Comparison of ENCODE assay signal across 9 cellular contexts in genomic region chr15:51878446-51879386, GRCh38. TPM values are rescaled to one million over a fixed set of nuclear protein-coding genes. Genes with fewer than 3 reads are reported as not detected.
A peak's percentile ranks its signal among the peaks of the same experiment; 100 is the strongest.
DNase-seq lines count a peak whose midpoint lies in the region; ATAC-seq and TF ChIP-seq lines count a peak whose summit lies in the region.
"Had no signal": no experiment of that assay in that cellular context is flagged by ENCODE, and none has a peak within 500 bp of the region (broad histone marks: within the 10 kb centered on the region; RNA-seq: fewer than 3 reads in every experiment).

No MANE protein-coding gene starts in this region.

- no peak for DNase-seq in HCT116 (ENCODE audit: low read depth, low spot score)
- DNase-seq in amniotic epithelial cell (ENCODE audit: low read depth) = peak; percentile 93
- no peak for DNase-seq in left ventricle myocardium superior
- DNase-seq in gastrocnemius medialis = no peak
- DNase-seq in NCI-H1436 treated with DMSO at 0.1 percent for 48 hours (lab: John Stamatoyannopoulos, UW) = no peak
- DNase-seq: stimulated activated naive CD4-positive, alpha-beta T cell had no signal

- RAD21 ChIA-PET in HCT116 (lab: Charles Lee; ENCODE audit: low non-redundant PET in 1 of 2, low total read pairs in 2 of 2, uncharacterized antibody in 2 of 2, unreplicated experiment in 2 of 2) = no interaction called here

- no peak for ATAC-seq in HCT116
- ATAC-seq in left ventricle myocardium superior = peak; percentile 51
- ATAC-seq in gastrocnemius medialis = no peak
- ATAC-seq in GM21825 (IDR thresholded peaks at IDR 0.05; ENCODE audit: unreplicated experiment) = no peak
- no peak for ATAC-seq in GM18498 (IDR thresholded peaks at IDR 0.05; ENCODE audit: unreplicated experiment)
- ATAC-seq in HG02678 (IDR thresholded peaks at IDR 0.05; ENCODE audit: unreplicated experiment) = no peak

- CTCF ChIA-PET in HCT116 (lab: Charles Lee) = interaction anchor here (1.0 to 3.1 kb wide), 2 partner anchors 10 to 20 kb away, joined by 3 to 18 read pairs; no protein-coding TSS in a partner anchor

- H3K36me3 ChIP-seq in HCT116 (ENCODE audit: control insufficient read depth in 1 of 2, insufficient read depth in 2 of 2, low read length in 2 of 2) = no peaks in the 10 kb centered on the region
- no peaks in the 10 kb centered on the region for H3K36me3 ChIP-seq in gastrocnemius medialis

- TF ChIP-seq RAD21 in HCT116 (IDR thresholded peaks at IDR 0.05; ENCODE audit: low read depth) = no peak

- no peak overlapping the region for H2AFZ ChIP-seq in HCT116 (ENCODE audit: low read depth, low read length, poor library complexity, severe bottlenecking)

- TF ChIP-seq POLR2A in HCT116 (IDR thresholded peaks at IDR 0.05; ENCODE audit: borderline replicate concordance, extremely low read depth, insufficient read depth, insufficient read length) (no peak), gastrocnemius medialis (IDR thresholded peaks at IDR 0.05) (no peak)

- H3K4me2 ChIP-seq in HCT116 (ENCODE audit: low read length) = no peak overlapping the region

- H3K4me1 ChIP-seq in HCT116 (ENCODE audit: control insufficient read depth in 1 of 2, insufficient read depth in 2 of 2, low read length in 2 of 2) = peaks cover 67 to 74% of the 10 kb centered on the region in 2 experiments
- peaks cover 0 to 21% of the 10 kb centered on the region in 2 donors for H3K4me1 ChIP-seq in gastrocnemius medialis

- POLR2A ChIA-PET in HCT116 (lab: Charles Lee) = no interaction called here

- no peak overlapping the region for H3K9ac ChIP-seq in HCT116 (ENCODE audit: low read length)

- no peaks in the 10 kb centered on the region for H3K27me3 ChIP-seq in HCT116 (ENCODE audit: insufficient read depth, low read length)
- H3K27me3 ChIP-seq in gastrocnemius medialis = no peaks in the 10 kb centered on the region

- H3K9me3 ChIP-seq in HCT116 (ENCODE audit: control insufficient read depth in 1 of 2, insufficient read depth in 1 of 2, low read depth in 1 of 2, low read length in 2 of 2) (no peaks in the 10 kb centered on the region), gastrocnemius medialis (no peaks in the 10 kb centered on the region)

- peaks cover 80% of the 10 kb centered on the region for H3K79me2 ChIP-seq in HCT116 (ENCODE audit: insufficient read depth, low read length)

- in situ Hi-C loops in gastrocnemius medialis (cut with MboI; ENCODE audit: low sequenced_read_pairs in 4 of 4) = no loop called here

- peak overlapping the region; percentile 23 for H3K27ac ChIP-seq in HCT116 (ENCODE audit: low read depth, low read length)
- peak overlapping the region in 3 of 4 donors; percentile 5 to 61 (median 51) for H3K27ac ChIP-seq in gastrocnemius medialis

- H3K9me2 ChIP-seq in HCT116 (ENCODE audit: insufficient read depth) = no peaks in the 10 kb centered on the region

- BruUV-seq in HCT116 (replicated peaks; lab: Mats Ljungman, UMichigan) = no TSS peak

- H3K4me3 ChIP-seq in HCT116 (replicated peaks in 1 of 2; ENCODE audit: low read depth in 1 of 2, low read length in 2 of 2) (no peak overlapping the region), gastrocnemius medialis (no peak overlapping the region)

- intact Hi-C loops in HCT116 (cut with micrococcal nuclease) = no loop called here
- intact Hi-C loops in left ventricle myocardium superior (cut with micrococcal nuclease) = no loop called here
- intact Hi-C loops in gastrocnemius medialis (cut with DNase I; ENCODE audit: low total_unique reads) = loop anchor here (5.0 kb wide), 1 partner anchor 46 kb away; no protein-coding TSS in a partner anchor

- TF ChIP-seq CTCF in HCT116 (IDR thresholded peaks at IDR 0.05 in 2 of 3, conservative IDR thresholded peaks at IDR 0.05 in 1 of 3; ENCODE audit: borderline replicate concordance in 1 of 3, insufficient read depth in 1 of 3, low read depth in 2 of 3, low read length in 2 of 3) = no peak
- TF ChIP-seq CTCF in gastrocnemius medialis (IDR thresholded peaks at IDR 0.05 in 4 of 5, conservative IDR thresholded peaks at IDR 0.05 in 1 of 5) = no peak

- no peaks in the 10 kb centered on the region for H4K20me1 ChIP-seq in HCT116 (ENCODE audit: insufficient read depth)

TF ChIP-seq in HCT116, 20 proteins besides CTCF, POLR2A, EP300 and RAD21:
- TF ChIP-seq JUND (IDR thresholded peaks at IDR 0.05) = no peak
- no peak for TF ChIP-seq ZBTB33 (IDR thresholded peaks at IDR 0.05; ENCODE audit: extremely low read depth, insufficient replicate concordance, low read length)
- no peak for TF ChIP-seq SP1 (IDR thresholded peaks at IDR 0.05; ENCODE audit: low read depth)
- TF ChIP-seq CEBPB (IDR thresholded peaks at IDR 0.05; ENCODE audit: low read depth) = no peak
- no peak for TF ChIP-seq EZH2 (IDR thresholded peaks at IDR 0.05)
- no peak for TF ChIP-seq SIN3A (IDR thresholded peaks at IDR 0.05; ENCODE audit: low read depth)
- no peak for TF ChIP-seq EGR1 (IDR thresholded peaks at IDR 0.05; ENCODE audit: low read depth)
- TF ChIP-seq ZFX (IDR thresholded peaks at IDR 0.05) = no peak
TF ChIP-seq in HCT116: peak in this region for 0.

RNA-seq across cellular contexts. Expression of gene TMOD3, which starts 49.3 kb away (rescaled TPM):
- total RNA-seq in HCT116 (2021; ENCODE audit: unreplicated experiment) (78.8 TPM), left ventricle myocardium superior (19.9 TPM), gastrocnemius medialis (1 to 10 TPM; 6.2 to 9.2 (median 6.7) TPM)
- polyA plus RNA-seq in HCT116 (2012) = 14.4 and 16.8 TPM in 2 replicates
